ENCODE assay signal across 1 cellular context in the genomic region with DNA sequence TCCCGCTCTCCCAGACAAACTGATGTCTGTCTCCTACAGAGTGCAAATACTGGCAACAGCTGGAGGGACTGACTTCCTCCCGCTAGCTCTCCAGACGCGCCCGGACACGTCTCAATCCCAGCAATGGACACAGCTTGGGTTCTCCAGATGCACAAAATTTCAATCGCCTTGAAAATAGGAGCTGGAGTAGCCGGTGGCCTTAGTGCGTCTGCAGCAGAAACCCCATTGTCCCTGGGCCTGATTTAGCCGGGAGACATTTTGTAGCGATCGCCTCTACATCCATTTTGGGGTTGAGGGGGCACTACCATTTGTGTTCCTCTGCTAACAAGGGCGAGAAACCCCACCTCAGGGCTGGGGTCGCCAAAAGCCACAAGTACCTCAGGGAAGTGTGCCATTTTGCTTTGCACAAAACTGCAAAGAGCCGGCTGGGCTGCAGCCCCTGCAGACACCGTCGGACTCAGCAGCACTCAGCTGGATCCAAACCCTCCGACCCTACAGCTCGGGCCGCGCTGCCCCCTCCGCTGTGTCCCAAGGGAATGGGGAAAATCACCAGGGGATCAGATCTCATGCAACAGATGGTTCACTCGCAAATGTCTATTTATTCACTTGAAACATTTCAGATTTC.
TF ChIP-seq lines count a peak whose summit lies in the region.

No MANE protein-coding gene starts in this region.

TF ChIP-seq in SK-N-SH, 30 proteins besides CTCF, POLR2A, EP300 and RAD21 (continued from another document):
- TF ChIP-seq, protein P1, sequence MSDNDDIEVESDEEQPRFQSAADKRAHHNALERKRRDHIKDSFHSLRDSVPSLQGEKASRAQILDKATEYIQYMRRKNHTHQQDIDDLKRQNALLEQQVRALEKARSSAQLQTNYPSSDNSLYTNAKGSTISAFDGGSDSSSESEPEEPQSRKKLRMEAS (IDR thresholded peaks at IDR 0.05; ENCODE audit: low read depth): no peak
- TF ChIP-seq IRF3 (IDR thresholded peaks at IDR 0.05; ENCODE audit: low read depth, low read length): no peak
